Comparison of ENCODE assay signal across 17 cellular contexts in the genomic region with DNA sequence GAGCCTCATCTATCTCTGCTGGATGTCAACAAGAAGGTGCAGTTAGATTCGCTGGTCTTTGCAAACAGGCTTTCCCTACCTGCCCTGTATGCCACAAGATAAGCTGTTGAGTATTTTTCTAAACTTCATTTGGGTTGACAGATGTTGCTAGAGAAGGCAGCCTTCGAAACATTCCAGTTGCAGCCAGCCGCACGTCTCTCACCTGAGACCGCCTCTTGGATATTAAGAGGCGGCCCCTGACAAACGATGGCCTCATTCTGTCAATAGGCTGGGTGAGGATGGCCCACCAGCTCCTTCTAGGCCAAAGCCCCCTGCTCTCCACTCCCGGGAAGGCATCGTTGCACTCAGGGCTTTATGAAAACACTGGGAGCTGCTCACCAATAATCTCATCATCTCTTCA.
DNase-seq lines count a peak whose midpoint lies in the region; TF ChIP-seq lines count a peak whose summit lies in the region.
"Had no signal": no experiment of that assay in that cellular context is flagged by ENCODE, and none has a peak within 500 bp of the region (broad histone marks: within the 10 kb centered on the region; RNA-seq: fewer than 3 reads in every experiment).

No MANE protein-coding gene starts in this region.

- H2AFZ ChIP-seq in smooth muscle cell (ENCODE audit: low read depth), result no peak overlapping the region

- no peaks in the 10 kb centered on the region for H3F3A ChIP-seq in smooth muscle cell (ENCODE audit: low read depth)

- intact Hi-C loops in posterior vena cava (cut with DNase I), result no loop called here

- no peak overlapping the region for H3K4me3 ChIP-seq in Peyer's patch
- H3K4me3 ChIP-seq in smooth muscle cell, result no peak overlapping the region
- H3K4me3 ChIP-seq: A549 had no signal

- 98% methylated on average over 9 of the region's 9 CpGs for WGBS in smooth muscle cell (ENCODE audit: low lambda C conversion rate)

- H3K36me3 ChIP-seq in Peyer's patch (no peaks in the 10 kb centered on the region), smooth muscle cell (ENCODE audit: low read depth) (no peaks in the 10 kb centered on the region)
- H3K36me3 ChIP-seq: BE2C had no signal

- no peaks in the 10 kb centered on the region for H3K79me2 ChIP-seq in smooth muscle cell (ENCODE audit: low read depth)

- TF ChIP-seq CTCF in Peyer's patch (IDR thresholded peaks at IDR 0.05), result no peak
- TF ChIP-seq CTCF in smooth muscle cell (IDR thresholded peaks at IDR 0.05; ENCODE audit: borderline replicate concordance, insufficient read depth, poor library complexity, severe bottlenecking), result no peak

- DNase-seq in ELF-1 (ENCODE audit: low read depth, low spot score) (peak; percentile 0), Peyer's patch (peak in 2 of 3 donors; percentile 5 to 13), islet precursor cell (peak; percentile 24), posterior vena cava (ENCODE audit: low spot score) (peak; percentile 37), kidney glomerular epithelial cell (lab: John Stamatoyannopoulos, UW) (no peak), smooth muscle cell (lab: John Stamatoyannopoulos, UW; ENCODE audit: unreplicated experiment) (no peak)
- DNase-seq in activated CD4-positive, alpha-beta T cell treated with anti-CD3 and anti-CD28 coated beads for 48 hours, result no peak
- DNase-seq: BE2C; CD4-positive, alpha-beta memory T cell; DMS79 treated with DMSO at 0.1 percent for 48 hours; EL; GDM1; HCEC 1CT; HFFc6 had no signal

- H3K4me2 ChIP-seq in smooth muscle cell, result no peak overlapping the region
- H3K4me2 ChIP-seq: A549 had no signal

- no peaks in the 10 kb centered on the region for H4K20me1 ChIP-seq in smooth muscle cell (ENCODE audit: low read depth)

- TF ChIP-seq POLR2A in Peyer's patch (IDR thresholded peaks at IDR 0.05), result no peak

- no peaks in the 10 kb centered on the region for H3K4me1 ChIP-seq in Peyer's patch
- H3K4me1 ChIP-seq in smooth muscle cell (ENCODE audit: low read depth), result no peaks in the 10 kb centered on the region
- H3K4me1 ChIP-seq: A549, BE2C had no signal

- no peak overlapping the region for H3K9ac ChIP-seq in smooth muscle cell (ENCODE audit: low read depth)

- H3K9me3 ChIP-seq in Peyer's patch (no peaks in the 10 kb centered on the region), smooth muscle cell (replicated peaks; ENCODE audit: low read depth) (no peaks in the 10 kb centered on the region)
- H3K9me3 ChIP-seq: A549, BE2C had no signal

- H3K27ac ChIP-seq in Peyer's patch (no peak overlapping the region), smooth muscle cell (ENCODE audit: low read depth) (no peak overlapping the region)
- H3K27ac ChIP-seq: A549, C4-2B, HL-60 had no signal

- H3K27me3 ChIP-seq in Peyer's patch (no peaks in the 10 kb centered on the region), smooth muscle cell (ENCODE audit: low read depth) (peaks cover 4% of the 10 kb centered on the region)
- H3K27me3 ChIP-seq: BE2C had no signal

Comparison
In these comparisons a context has a peak if more than half of its experiments do, and no peak if none do; other contexts are left out.
1. DNase-seq: peak in ELF-1 (single experiment), Peyer's patch (2 of 3), islet precursor cell (single experiment) and posterior vena cava (single experiment); none in kidney glomerular epithelial cell (single experiment), smooth muscle cell (single experiment) and activated CD4-positive, alpha-beta T cell treated with anti-CD3 and anti-CD28 coated beads for 48 hours (single experiment).